ENCODE assay signal across 17 cellular contexts in the genomic region with DNA sequence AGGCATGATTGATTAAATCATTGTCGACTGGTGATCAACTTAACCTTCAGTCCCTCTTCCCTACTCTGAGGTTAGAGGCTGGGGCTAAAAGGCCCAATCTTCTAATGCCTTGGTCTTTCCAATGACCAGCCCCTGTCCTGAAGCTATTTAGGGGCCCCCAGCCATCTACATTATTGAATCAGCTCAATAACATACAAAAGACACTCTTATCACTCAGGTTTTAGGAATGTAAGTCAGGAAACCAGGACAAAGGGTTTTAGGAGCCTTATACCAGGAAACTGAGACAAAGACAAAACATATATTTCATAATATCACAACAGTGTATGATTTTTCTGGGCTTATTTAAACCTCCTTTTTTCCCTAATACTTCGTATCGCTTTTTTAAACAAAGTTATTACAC.
"Had no signal": no experiment of that assay in that cellular context is flagged by ENCODE, and none has a peak within 500 bp of the region (broad histone marks: within the 10 kb centered on the region; RNA-seq: fewer than 3 reads in every experiment).

No MANE protein-coding gene starts in this region.

- H3K4me1 ChIP-seq: esophagus muscularis mucosa, right atrium auricular region, testis, tibial nerve, upper lobe of right lung, vagina had no signal

- H3K27me3 ChIP-seq: esophagus muscularis mucosa, hepatocyte, right atrium auricular region, testis, tibial nerve, upper lobe of right lung, vagina had no signal

- H3K4me2 ChIP-seq: hepatocyte, smooth muscle cell had no signal

- H2AFZ ChIP-seq: hepatocyte had no signal

- ATAC-seq: naive thymus-derived CD8-positive, alpha-beta T cell; stimulated activated naive CD8-positive, alpha-beta T cell treated with anti-CD3 and anti-CD28 coated beads, Interleukin-15, amount 100 ng/mL, for 72 hours; upper lobe of right lung had no signal

- FAIRE-seq: colon had no signal

- DNase-seq: foreskin melanocyte; head of caudate nucleus; mammary epithelial cell; mucosa of descending colon; naive thymus-derived CD8-positive, alpha-beta T cell; posterior cingulate gyrus; stimulated activated CD4-positive, alpha-beta T cell treated with anti-CD3 and anti-CD28 coated beads, Interleukin-2, amount 100 ng/mL, for 48 hours; stimulated activated naive CD8-positive, alpha-beta T cell treated with anti-CD3 and anti-CD28 coated beads, Interleukin-15, amount 100 ng/mL, for 72 hours; testis; upper lobe of right lung had no signal

- H3K79me2 ChIP-seq: hepatocyte had no signal

- H3K4me3 ChIP-seq: esophagus muscularis mucosa, hepatocyte, mucosa of descending colon, right atrium auricular region, smooth muscle cell, testis, tibial nerve, upper lobe of right lung, vagina had no signal

- H3K9me3 ChIP-seq: mucosa of descending colon, testis, upper lobe of right lung, vagina had no signal

- H3K36me3 ChIP-seq: esophagus muscularis mucosa, right atrium auricular region, tibial nerve, upper lobe of right lung, vagina had no signal

- H3K27ac ChIP-seq: esophagus muscularis mucosa, hepatocyte, right atrium auricular region, testis, tibial nerve, upper lobe of right lung, vagina had no signal
